ENCODE assay signal across 9 cellular contexts in the genomic region with DNA sequence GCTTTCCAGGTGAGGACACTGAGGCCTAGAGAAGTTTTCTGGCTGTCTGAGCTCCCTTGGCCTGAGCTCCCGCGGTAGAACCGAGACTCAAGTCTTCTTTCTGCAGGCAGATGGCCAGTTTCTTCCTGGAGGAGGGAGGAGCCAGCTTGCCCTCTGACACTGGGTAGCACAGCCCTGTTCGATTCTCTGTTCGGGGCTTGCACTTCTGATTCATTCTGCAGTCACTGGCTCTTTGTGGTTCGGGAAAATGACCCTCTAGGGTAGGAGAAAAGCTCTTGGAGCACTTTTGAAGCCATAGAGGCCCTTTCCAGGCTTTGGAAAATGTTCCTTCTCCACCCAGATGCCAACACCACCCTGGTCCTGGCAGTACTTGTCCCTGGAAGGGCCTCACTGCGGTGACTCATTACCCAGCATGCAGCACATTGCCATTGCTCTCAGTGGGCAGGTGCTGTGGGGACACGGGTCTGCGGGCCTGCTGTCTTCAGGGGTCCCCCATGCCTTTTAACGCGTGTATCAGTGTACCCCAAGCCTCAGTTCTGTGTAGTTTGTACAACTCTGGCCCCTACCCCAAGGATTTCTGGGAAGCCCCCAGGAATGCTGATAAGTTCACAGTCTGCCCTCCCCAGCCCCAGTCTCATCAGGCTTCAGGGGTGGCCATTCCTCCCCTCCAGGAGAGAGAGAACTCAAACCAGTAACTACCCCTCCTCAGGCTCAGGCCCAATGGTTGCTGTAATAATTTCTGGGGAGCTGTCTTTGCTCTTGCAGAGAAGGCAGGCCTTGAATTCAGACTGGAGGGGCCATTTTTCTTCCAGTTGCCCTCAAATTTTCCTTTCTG. TPM values are rescaled to one million over a fixed set of nuclear protein-coding genes. Genes with fewer than 3 reads are reported as not detected.
DNase-seq lines count a peak whose midpoint lies in the region; ATAC-seq and TF ChIP-seq lines count a peak whose summit lies in the region.
"Had no signal": no experiment of that assay in that cellular context is flagged by ENCODE, and none has a peak within 500 bp of the region (broad histone marks: within the 10 kb centered on the region; RNA-seq: fewer than 3 reads in every experiment).

No MANE protein-coding gene starts in this region.

- no TSS peak for BruUV-seq in MCF 10A (replicated peaks; lab: Mats Ljungman, UMichigan)

- H3K4me1 ChIP-seq in HEK293 (ENCODE audit: control insufficient read depth, insufficient read depth, low read length) (peaks cover 10% of the 10 kb centered on the region), stomach smooth muscle (ENCODE audit: control insufficient read depth, insufficient read depth, low read length) (peaks cover 96% of the 10 kb centered on the region)

- H3K36me3 ChIP-seq in HEK293 (ENCODE audit: control insufficient read depth in 2 of 2, insufficient read depth in 1 of 2, low read length in 2 of 2) (no peaks in the 10 kb centered on the region), stomach smooth muscle (ENCODE audit: control insufficient read depth in 2 of 2, insufficient read depth in 2 of 2, low read length in 2 of 2) (no peaks in the 10 kb centered on the region)

- CTCF ChIA-PET in HEK293 (lab: Yijun Ruan, JAX) (interaction anchor here (1.5 to 3.2 kb wide), 3 partner anchors 10 to 80 kb away, joined by 3 to 19 read pairs (median 8); no protein-coding TSS in a partner anchor), MCF 10A (lab: Yijun Ruan, JAX) (interaction anchor here (0.6 to 8.9 kb wide), 6 partner anchors 10 to 360 kb away, joined by 3 to 61 read pairs (median 3); no protein-coding TSS in a partner anchor)

- peaks cover 24% of the 10 kb centered on the region for H3K36me3 Mint-ChIP-seq in MCF 10A (ENCODE audit: insufficient read depth, unreplicated experiment)
- H3K36me3 Mint-ChIP-seq in stimulated activated memory B cell treated with anti-CD40 and anti-IgM and Interleukin-4, amounts not matched to agents 10 μg/mL and 1 μg/mL and 100 μg/mL, for 72 hours, result no peaks in the 10 kb centered on the region

- peak overlapping the region; percentile 47 to 55 for H3K9ac ChIP-seq in stomach smooth muscle (ENCODE audit: low read length in 2 of 2)

- H3K9me3 ChIP-seq in HEK293 (ENCODE audit: control insufficient read depth, insufficient read depth, low read depth, low read length) (no peaks in the 10 kb centered on the region), stomach smooth muscle (ENCODE audit: control insufficient read depth in 2 of 2, low read length in 2 of 2) (no peaks in the 10 kb centered on the region)

- no peaks in the 10 kb centered on the region for H3K27me3 Mint-ChIP-seq in MCF 10A (ENCODE audit: insufficient read depth, unreplicated experiment)
- H3K27me3 Mint-ChIP-seq in stimulated activated memory B cell treated with anti-CD40 and anti-IgM and Interleukin-4, amounts not matched to agents 10 μg/mL and 1 μg/mL and 100 μg/mL, for 72 hours, result peaks cover 40% of the 10 kb centered on the region

- H3K4me3 ChIP-seq in HEK293 (ENCODE audit: low read depth, low read length) (no peak overlapping the region), stomach smooth muscle (ENCODE audit: low read length in 2 of 2) (peak overlapping the region; percentile 44 to 47)

- no peak for ATAC-seq in GM18502 (IDR thresholded peaks at IDR 0.05; ENCODE audit: poor library complexity, unreplicated experiment)
- no peak for ATAC-seq in HG02981 (IDR thresholded peaks at IDR 0.05; ENCODE audit: unreplicated experiment)
- ATAC-seq in stimulated activated memory B cell treated with anti-CD40 and anti-IgM and Interleukin-4, amounts not matched to agents 10 μg/mL and 1 μg/mL and 100 μg/mL, for 72 hours, result no peak

- H3K4me3 Mint-ChIP-seq in MCF 10A (ENCODE audit: unreplicated experiment), result peak overlapping the region; percentile 77
- no peak overlapping the region for H3K4me3 Mint-ChIP-seq in stimulated activated memory B cell treated with anti-CD40 and anti-IgM and Interleukin-4, amounts not matched to agents 10 μg/mL and 1 μg/mL and 100 μg/mL, for 72 hours

- no peaks in the 10 kb centered on the region for H3K27me3 ChIP-seq in stomach smooth muscle (ENCODE audit: control insufficient read depth in 1 of 2, insufficient read depth in 2 of 2, low read length in 2 of 2)

- H3K27ac Mint-ChIP-seq in MCF 10A (ENCODE audit: low read depth, unreplicated experiment), result peak overlapping the region; percentile 78
- no peak overlapping the region for H3K27ac Mint-ChIP-seq in stimulated activated memory B cell treated with anti-CD40 and anti-IgM and Interleukin-4, amounts not matched to agents 10 μg/mL and 1 μg/mL and 100 μg/mL, for 72 hours

- intact Hi-C loops in MCF 10A (cut with micrococcal nuclease), result loop anchor here (2.0 kb wide), 1 partner anchor 33 kb away; no protein-coding TSS in a partner anchor

- H3K9me3 Mint-ChIP-seq in MCF 10A (ENCODE audit: unreplicated experiment), result no peaks in the 10 kb centered on the region
- no peaks in the 10 kb centered on the region for H3K9me3 Mint-ChIP-seq in stimulated activated memory B cell treated with anti-CD40 and anti-IgM and Interleukin-4, amounts not matched to agents 10 μg/mL and 1 μg/mL and 100 μg/mL, for 72 hours

- DNase-seq in MCF 10A (ENCODE audit: unreplicated experiment) (peak; percentile 83), kidney tubule cell (ENCODE audit: low spot score) (peak; percentile 87), NCI-H1930 (lab: John Stamatoyannopoulos, UW) (no peak)
- DNase-seq: erythroblast had no signal

- TF ChIP-seq CTCF in HEK293 (tag by site-specific recombination; IDR thresholded peaks at IDR 0.05) (no peak), MCF 10A (IDR thresholded peaks at IDR 0.05; ENCODE audit: unreplicated experiment) (no peak)

- peaks cover 74% of the 10 kb centered on the region for H3K4me1 Mint-ChIP-seq in MCF 10A (ENCODE audit: insufficient read depth, unreplicated experiment)
- H3K4me1 Mint-ChIP-seq in stimulated activated memory B cell treated with anti-CD40 and anti-IgM and Interleukin-4, amounts not matched to agents 10 μg/mL and 1 μg/mL and 100 μg/mL, for 72 hours, result peaks cover 9% of the 10 kb centered on the region

- H3K27ac ChIP-seq in HEK293 (ENCODE audit: extremely low read depth, low read depth, low read length), result no peak overlapping the region; the same call in 1 of the 2 replicates
- H3K27ac ChIP-seq in stomach smooth muscle (ENCODE audit: low read length), result peak overlapping the region; percentile 84

- POLR2A ChIA-PET in HEK293 (lab: Yijun Ruan, JAX) (interaction anchor here (0.6 kb wide), 1 partner anchor 247 kb away, joined by 4 read pairs; no protein-coding TSS in a partner anchor), MCF 10A (lab: Yijun Ruan, JAX) (interaction anchor here (0.6 to 5.2 kb wide), 20 partner anchors 7 to 346 kb away, joined by 3 to 64 read pairs (median 4); a partner anchor contains a TSS)

TF ChIP-seq in HEK293, 187 proteins besides CTCF, POLR2A, EP300 and RAD21 (continues in another document):
- peak; percentile 92 for TF ChIP-seq ZNF600 (tag by site-specific recombination; IDR thresholded peaks at IDR 0.05)
- no peak for TF ChIP-seq ZNF549 (tag by site-specific recombination; IDR thresholded peaks at IDR 0.05)
- TF ChIP-seq FEZF1 (tag by site-specific recombination; IDR thresholded peaks at IDR 0.05), result no peak
- TF ChIP-seq ZNF214 (tag by site-specific recombination; IDR thresholded peaks at IDR 0.05; ENCODE audit: borderline replicate concordance), result no peak
- TF ChIP-seq ZNF610 (tag by site-specific recombination; IDR thresholded peaks at IDR 0.05; ENCODE audit: borderline replicate concordance), result no peak
- TF ChIP-seq, protein P1, sequence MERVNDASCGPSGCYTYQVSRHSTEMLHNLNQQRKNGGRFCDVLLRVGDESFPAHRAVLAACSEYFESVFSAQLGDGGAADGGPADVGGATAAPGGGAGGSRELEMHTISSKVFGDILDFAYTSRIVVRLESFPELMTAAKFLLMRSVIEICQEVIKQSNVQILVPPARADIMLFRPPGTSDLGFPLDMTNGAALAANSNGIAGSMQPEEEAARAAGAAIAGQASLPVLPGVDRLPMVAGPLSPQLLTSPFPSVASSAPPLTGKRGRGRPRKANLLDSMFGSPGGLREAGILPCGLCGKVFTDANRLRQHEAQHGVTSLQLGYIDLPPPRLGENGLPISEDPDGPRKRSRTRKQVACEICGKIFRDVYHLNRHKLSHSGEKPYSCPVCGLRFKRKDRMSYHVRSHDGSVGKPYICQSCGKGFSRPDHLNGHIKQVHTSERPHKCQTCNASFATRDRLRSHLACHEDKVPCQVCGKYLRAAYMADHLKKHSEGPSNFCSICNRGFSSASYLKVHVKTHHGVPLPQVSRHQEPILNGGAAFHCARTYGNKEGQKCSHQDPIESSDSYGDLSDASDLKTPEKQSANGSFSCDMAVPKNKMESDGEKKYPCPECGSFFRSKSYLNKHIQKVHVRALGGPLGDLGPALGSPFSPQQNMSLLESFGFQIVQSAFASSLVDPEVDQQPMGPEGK (tag by site-specific recombination; IDR thresholded peaks at IDR 0.05), result peak; percentile 50
- TF ChIP-seq, protein P2, sequence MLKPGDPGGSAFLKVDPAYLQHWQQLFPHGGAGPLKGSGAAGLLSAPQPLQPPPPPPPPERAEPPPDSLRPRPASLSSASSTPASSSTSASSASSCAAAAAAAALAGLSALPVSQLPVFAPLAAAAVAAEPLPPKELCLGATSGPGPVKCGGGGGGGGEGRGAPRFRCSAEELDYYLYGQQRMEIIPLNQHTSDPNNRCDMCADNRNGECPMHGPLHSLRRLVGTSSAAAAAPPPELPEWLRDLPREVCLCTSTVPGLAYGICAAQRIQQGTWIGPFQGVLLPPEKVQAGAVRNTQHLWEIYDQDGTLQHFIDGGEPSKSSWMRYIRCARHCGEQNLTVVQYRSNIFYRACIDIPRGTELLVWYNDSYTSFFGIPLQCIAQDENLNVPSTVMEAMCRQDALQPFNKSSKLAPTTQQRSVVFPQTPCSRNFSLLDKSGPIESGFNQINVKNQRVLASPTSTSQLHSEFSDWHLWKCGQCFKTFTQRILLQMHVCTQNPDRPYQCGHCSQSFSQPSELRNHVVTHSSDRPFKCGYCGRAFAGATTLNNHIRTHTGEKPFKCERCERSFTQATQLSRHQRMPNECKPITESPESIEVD (tag by site-specific recombination; IDR thresholded peaks at IDR 0.05), result no peak
- TF ChIP-seq, protein P3, sequence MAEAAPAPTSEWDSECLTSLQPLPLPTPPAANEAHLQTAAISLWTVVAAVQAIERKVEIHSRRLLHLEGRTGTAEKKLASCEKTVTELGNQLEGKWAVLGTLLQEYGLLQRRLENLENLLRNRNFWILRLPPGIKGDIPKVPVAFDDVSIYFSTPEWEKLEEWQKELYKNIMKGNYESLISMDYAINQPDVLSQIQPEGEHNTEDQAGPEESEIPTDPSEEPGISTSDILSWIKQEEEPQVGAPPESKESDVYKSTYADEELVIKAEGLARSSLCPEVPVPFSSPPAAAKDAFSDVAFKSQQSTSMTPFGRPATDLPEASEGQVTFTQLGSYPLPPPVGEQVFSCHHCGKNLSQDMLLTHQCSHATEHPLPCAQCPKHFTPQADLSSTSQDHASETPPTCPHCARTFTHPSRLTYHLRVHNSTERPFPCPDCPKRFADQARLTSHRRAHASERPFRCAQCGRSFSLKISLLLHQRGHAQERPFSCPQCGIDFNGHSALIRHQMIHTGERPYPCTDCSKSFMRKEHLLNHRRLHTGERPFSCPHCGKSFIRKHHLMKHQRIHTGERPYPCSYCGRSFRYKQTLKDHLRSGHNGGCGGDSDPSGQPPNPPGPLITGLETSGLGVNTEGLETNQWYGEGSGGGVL (tag by site-specific recombination; IDR thresholded peaks at IDR 0.05), result peak; percentile 30; the same call in 1 of the 2 replicates

RNA-seq across cellular contexts. Expression of a gene that starts 11.9 kb away (rescaled TPM):
- total RNA-seq in MCF 10A (2022), result 28.7 and 29.3 TPM in 2 replicates

Comparison
In these comparisons a context has a peak if more than half of its experiments do, and no peak if none do; other contexts are left out.
1. DNase-seq: peak in MCF 10A (single experiment) and kidney tubule cell (single experiment); none in NCI-H1930 (0 of 2).